11 cellular contexts compared by ENCODE assay signal in the genomic region with DNA sequence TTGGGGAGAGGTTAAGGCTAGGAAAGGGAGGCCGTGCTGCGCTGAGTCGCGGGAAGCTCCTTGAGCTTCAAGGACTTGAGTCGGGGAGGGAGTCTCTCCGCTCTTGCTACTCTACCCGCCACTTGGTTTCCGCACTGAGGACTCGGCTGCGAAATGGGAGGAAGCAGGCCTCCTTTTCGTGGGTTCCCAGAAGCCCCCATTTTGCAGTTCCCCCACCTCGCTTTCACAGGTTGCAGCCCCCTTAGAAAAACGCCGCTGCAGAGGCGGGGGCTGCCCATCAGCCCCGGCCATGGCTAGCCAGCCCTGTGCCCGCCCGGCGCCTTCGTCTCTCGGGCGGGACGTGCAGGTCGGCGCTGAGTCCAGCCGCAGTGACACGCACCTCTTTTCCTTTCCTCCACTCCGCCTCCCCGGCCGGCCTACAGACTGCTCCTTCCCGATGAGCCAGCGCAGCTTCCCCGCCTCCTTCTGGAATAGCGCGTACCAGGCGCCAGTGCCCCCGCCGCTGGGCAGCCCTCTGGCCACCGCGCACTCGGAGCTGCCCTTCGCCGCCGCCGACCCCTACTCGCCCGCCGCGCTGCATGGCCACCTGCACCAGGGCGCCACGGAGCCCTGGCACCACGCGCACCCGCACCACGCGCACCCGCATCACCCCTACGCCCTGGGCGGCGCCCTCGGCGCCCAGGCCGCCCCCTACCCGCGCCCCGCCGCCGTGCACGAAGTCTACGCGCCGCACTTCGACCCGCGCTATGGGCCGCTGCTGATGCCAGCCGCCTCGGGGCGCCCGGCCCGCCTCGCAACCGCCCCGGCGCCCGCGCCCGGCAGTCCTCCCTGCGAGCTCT. TPM values are rescaled to one million over a fixed set of nuclear protein-coding genes. Genes with fewer than 3 reads are reported as not detected.
DNase-seq lines count a peak whose midpoint lies in the region; ATAC-seq, FAIRE-seq and TF ChIP-seq lines count a peak whose summit lies in the region.
"Had no signal": no experiment of that assay in that cellular context is flagged by ENCODE, and none has a peak within 500 bp of the region (broad histone marks: within the 10 kb centered on the region; RNA-seq: fewer than 3 reads in every experiment).

No MANE protein-coding gene starts in this region.

- WGBS in upper lobe of left lung, 2 donors: 3 to 4% methylated on average over 31 to 60 of the region's 89 CpGs

- TF ChIP-seq EP300 in upper lobe of left lung (IDR thresholded peaks at IDR 0.05): no peak

- intact Hi-C loops in dorsolateral prefrontal cortex (cut with DNase I) (no loop called here), lower lobe of right lung (cut with DNase I) (no loop called here)
- intact Hi-C loops in CD4-positive, alpha-beta T cell (cut with DNase I, micrococcal nuclease): no loop called here

- H3K27ac ChIP-seq in dorsolateral prefrontal cortex: no peak overlapping the region
- H3K27ac ChIP-seq in lower lobe of right lung: no peak overlapping the region
- no peak overlapping the region for H3K27ac ChIP-seq in upper lobe of left lung
- no peak overlapping the region for H3K27ac ChIP-seq in CD4-positive, alpha-beta T cell (ENCODE audit: low read depth, low read length)

- H3K27ac Mint-ChIP-seq in activated T-cell treated with anti-CD3 and anti-CD28 coated beads, Interleukin-2, amount 50 U/mL, for 72 hours: no peak overlapping the region
- H3K27ac Mint-ChIP-seq in CD4-positive, alpha-beta T cell: no peak overlapping the region
- H3K27ac Mint-ChIP-seq: CD4-positive, CD25-positive, alpha-beta regulatory T cell had no signal

- no peak for TF ChIP-seq POLR2A in upper lobe of left lung (IDR thresholded peaks at IDR 0.05)
- no peak for TF ChIP-seq POLR2A in GM12891 (IDR thresholded peaks at IDR 0.05; ENCODE audit: low read depth, low read length)

- no peak for TF ChIP-seq CTCF in dorsolateral prefrontal cortex (IDR thresholded peaks at IDR 0.05 in 54 of 56, conservative IDR thresholded peaks at IDR 0.05 in 2 of 56; ENCODE audit: low read depth in 1 of 56, partially characterized antibody in 56 of 56)
- no peak for TF ChIP-seq CTCF in lower lobe of right lung (IDR thresholded peaks at IDR 0.05)
- no peak for TF ChIP-seq CTCF in upper lobe of left lung (IDR thresholded peaks at IDR 0.05)
- TF ChIP-seq CTCF in CD4-positive, alpha-beta T cell (IDR thresholded peaks at IDR 0.05): no peak

- H3K4me3 ChIP-seq in dorsolateral prefrontal cortex (peak overlapping the region in 55 of 59 donors; percentile 2 to 63 (median 39)), lower lobe of right lung (peak overlapping the region; percentile 18), upper lobe of left lung (peak overlapping the region in 3 of 4 donors; percentile 26 to 41 (median 37))

- peak overlapping the region; percentile 29 to 60 for H3K4me3 Mint-ChIP-seq in activated T-cell treated with anti-CD3 and anti-CD28 coated beads, Interleukin-2, amount 50 U/mL, for 72 hours
- H3K4me3 Mint-ChIP-seq in CD4-positive, alpha-beta T cell: no peak overlapping the region
- H3K4me3 Mint-ChIP-seq: CD4-positive, CD25-positive, alpha-beta regulatory T cell had no signal

- FAIRE-seq in GM12891 (lab: Jason Lieb, UNC): no peak
- no peak for FAIRE-seq in GM19239 (lab: Jason Lieb, UNC)

- no peaks in the 10 kb centered on the region for H3K9me3 Mint-ChIP-seq in activated T-cell treated with anti-CD3 and anti-CD28 coated beads, Interleukin-2, amount 50 U/mL, for 72 hours
- no peaks in the 10 kb centered on the region for H3K9me3 Mint-ChIP-seq in CD4-positive, alpha-beta T cell

- peaks cover 81% of the 10 kb centered on the region for H3K27me3 Mint-ChIP-seq in activated T-cell treated with anti-CD3 and anti-CD28 coated beads, Interleukin-2, amount 50 U/mL, for 72 hours (ENCODE audit: low read depth)
- H3K27me3 Mint-ChIP-seq in CD4-positive, alpha-beta T cell: peaks cover 85% of the 10 kb centered on the region

- H3K9me3 ChIP-seq in lower lobe of right lung: no peaks in the 10 kb centered on the region
- H3K9me3 ChIP-seq in upper lobe of left lung: no peaks in the 10 kb centered on the region
- no peaks in the 10 kb centered on the region for H3K9me3 ChIP-seq in CD4-positive, alpha-beta T cell (ENCODE audit: control insufficient read depth, low read length)

- H3K4me1 ChIP-seq in lower lobe of right lung: peaks cover 10% of the 10 kb centered on the region
- H3K4me1 ChIP-seq in upper lobe of left lung: peaks cover 17 to 24% (median 20%) of the 10 kb centered on the region in 4 donors

- CTCF ChIA-PET in CD4-positive, alpha-beta T cell (lab: Charles Lee): no interaction called here

- H3K4me1 Mint-ChIP-seq in activated T-cell treated with anti-CD3 and anti-CD28 coated beads, Interleukin-2, amount 50 U/mL, for 72 hours (ENCODE audit: low read depth): peaks cover 14% of the 10 kb centered on the region
- H3K4me1 Mint-ChIP-seq in CD4-positive, alpha-beta T cell (ENCODE audit: low read depth): peaks cover 4% of the 10 kb centered on the region

- DNase-seq in activated T-cell treated with anti-CD3 and anti-CD28 coated beads, Interleukin-2, amount 50 U/mL, for 72 hours: no peak
- DNase-seq in activated T-cell treated with anti-CD3 and anti-CD28 coated beads for 4 hours (no peak), dorsolateral prefrontal cortex (peak in 1 of 10 donors; percentile 41), lower lobe of right lung (peak; percentile 48), upper lobe of left lung (peak in 1 of 2 donors; percentile 82), GM12891 (ENCODE audit: insufficient read length, low spot score) (no peak), GM19239 (ENCODE audit: insufficient read length, low spot score) (no peak)
- no peak for DNase-seq in CD4-positive, alpha-beta T cell
- DNase-seq: activated effector memory CD4-positive, alpha-beta T cell treated with anti-CD3 and anti-CD28 coated beads, Interleukin-2, amount 50 U/mL, for 16 hours; CD4-positive, CD25-positive, alpha-beta regulatory T cell had no signal

- POLR2A ChIA-PET in CD4-positive, alpha-beta T cell (lab: Charles Lee): no interaction called here

- H3K36me3 ChIP-seq in lower lobe of right lung (no peaks in the 10 kb centered on the region), upper lobe of left lung (no peaks in the 10 kb centered on the region)

- peak in 1 of 2 donors; percentile 23 for ATAC-seq in activated T-cell treated with anti-CD3 and anti-CD28 coated beads, Interleukin-2, amount 50 U/mL, for 72 hours (replicated peaks in 1 of 2)
- peak; percentile 51 to 67 for ATAC-seq in lower lobe of right lung
- ATAC-seq in upper lobe of left lung (ENCODE audit: low FRiP score in 2 of 2): peak in 1 of 2 donors; percentile 12
- ATAC-seq in CD4-positive, alpha-beta T cell (ENCODE audit: poor library complexity): no peak

- H3K27me3 ChIP-seq in dorsolateral prefrontal cortex (peaks cover 33 to 100% (median 94%) of the 10 kb centered on the region in 45 donors), lower lobe of right lung (ENCODE audit: low read depth) (peaks cover 88% of the 10 kb centered on the region), upper lobe of left lung (peaks cover 0 to 58% (median 27%) of the 10 kb centered on the region in 4 donors)
- peaks cover 86% of the 10 kb centered on the region for H3K27me3 ChIP-seq in CD4-positive, alpha-beta T cell (ENCODE audit: control insufficient read depth, insufficient read depth, low read length)

- no peaks in the 10 kb centered on the region for H3K36me3 Mint-ChIP-seq in activated T-cell treated with anti-CD3 and anti-CD28 coated beads, Interleukin-2, amount 50 U/mL, for 72 hours (ENCODE audit: insufficient read depth in 2 of 2)
- no peaks in the 10 kb centered on the region for H3K36me3 Mint-ChIP-seq in CD4-positive, alpha-beta T cell (ENCODE audit: low read depth)
- H3K36me3 Mint-ChIP-seq: CD4-positive, CD25-positive, alpha-beta regulatory T cell had no signal

TF ChIP-seq in GM12891, 5 proteins besides CTCF, POLR2A, EP300 and RAD21:
- TF ChIP-seq POU2F2 (IDR thresholded peaks at IDR 0.05; ENCODE audit: low read depth, low read length) (no peak), TAF1 (IDR thresholded peaks at IDR 0.05; ENCODE audit: low read depth, low read length) (no peak), PAX5 (IDR thresholded peaks at IDR 0.05; ENCODE audit: insufficient read depth, low read length, severe bottlenecking) (no peak), POLR2AphosphoS5 (IDR thresholded peaks at IDR 0.05; ENCODE audit: low read depth, low read length) (no peak), SPI1 (IDR thresholded peaks at IDR 0.05; ENCODE audit: low read depth, low read length) (no peak)

RNA-seq across cellular contexts. Expression of a gene that starts 5.0 kb away (rescaled TPM):
- total RNA-seq in activated T-cell treated with anti-CD3 and anti-CD28 coated beads, Interleukin-2, amount 50 U/mL, for 72 hours: not detected
- total RNA-seq in dorsolateral prefrontal cortex: under 1 TPM in 13 of 120 experiments, not detected in 107; 0.20 to 0.62 (median 0.30) TPM
- total RNA-seq in lower lobe of right lung: not detected
- not detected for total RNA-seq in upper lobe of left lung
- total RNA-seq in CD4-positive, alpha-beta T cell: not detected
- not detected for polyA plus RNA-seq in GM12891 (2012; ENCODE audit: low read depth, missing spikeins)
- total RNA-seq: CD4-positive, CD25-positive, alpha-beta regulatory T cell; SK-MEL-5 had no signal
- polyA plus RNA-seq: CD4-positive, CD25-positive, alpha-beta regulatory T cell had no signal
